In the genomic region with DNA sequence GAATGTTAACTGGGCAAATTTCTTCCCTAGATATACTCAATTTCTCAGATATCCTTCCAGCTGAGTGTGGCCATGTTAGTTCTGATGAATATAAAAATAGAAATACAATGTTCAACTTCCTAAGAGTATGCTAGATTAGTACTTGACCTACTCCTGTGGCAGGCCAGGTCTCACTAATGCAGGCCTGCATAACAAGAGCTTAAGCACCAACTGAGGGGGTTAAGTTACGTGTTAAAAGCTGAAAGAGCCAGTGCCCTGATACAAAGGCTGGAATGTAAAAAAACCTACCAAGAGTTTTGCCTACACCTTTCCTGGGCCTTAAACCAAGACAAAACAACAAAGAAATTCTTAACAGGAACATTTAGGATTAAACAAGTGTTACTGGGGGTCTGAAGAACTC, we compare ENCODE assay signal across 23 cellular contexts.
"Had no signal": no experiment of that assay in that cellular context is flagged by ENCODE, and none has a peak within 500 bp of the region (broad histone marks: within the 10 kb centered on the region; RNA-seq: fewer than 3 reads in every experiment).

No MANE protein-coding gene starts in this region.

- H3K36me3 ChIP-seq: adrenal gland had no signal

- H3K4me1 Mint-ChIP-seq: activated naive CD8-positive, alpha-beta T cell treated with anti-CD3 and anti-CD28 coated beads, Interleukin-2, amount 10 ng/mL, durations not matched to agents 7 days and 5 days had no signal

- H3K27me3 Mint-ChIP-seq: activated naive CD8-positive, alpha-beta T cell treated with anti-CD3 and anti-CD28 coated beads, Interleukin-2, amount 10 ng/mL, durations not matched to agents 7 days and 5 days had no signal

- H3K4me3 ChIP-seq: adrenal gland, PC-9 had no signal

- H2AFZ ChIP-seq: PC-9 had no signal

- H3K4me2 ChIP-seq: KMS-11, PC-9 had no signal

- ATAC-seq: activated CD8-positive, alpha-beta T cell treated with anti-CD3 and anti-CD28 coated beads, Interleukin-2, amount 10 ng/mL, durations not matched to agents 7 days and 5 days had no signal

- H3K36me3 Mint-ChIP-seq: activated naive CD8-positive, alpha-beta T cell treated with anti-CD3 and anti-CD28 coated beads, Interleukin-2, amount 10 ng/mL, durations not matched to agents 7 days and 5 days had no signal

- DNase-seq: activated CD4-positive, alpha-beta T cell treated with anti-CD3 and anti-CD28 coated beads for 48 hours; activated CD4-positive, alpha-beta T cell treated with anti-CD3 and anti-CD28 coated beads, Interleukin-2, amount 50 U/mL, for 4 hours; activated CD4-positive, CD25-positive, alpha-beta regulatory T cell treated with anti-CD3 and anti-CD28 coated beads, Interleukin-2, amount 50 U/mL, for 72 hours; activated CD8-positive, alpha-beta memory T cell treated with anti-CD3 and anti-CD28 coated beads, Interleukin-2, amount 50 U/mL, for 48 hours; activated CD8-positive, alpha-beta T cell treated with anti-CD3 and anti-CD28 coated beads, Interleukin-2, amount 10 ng/mL, durations not matched to agents 7 days and 5 days; activated naive CD4-positive, alpha-beta T cell treated with anti-CD3 and anti-CD28 coated beads, Interleukin-2, amount 50 U/mL, for 16 hours; activated naive CD8-positive, alpha-beta T cell treated with anti-CD3 and anti-CD28 coated beads, Interleukin-2, amount 10 ng/mL, durations not matched to agents 7 days and 5 days; activated T-cell treated with anti-CD3 and anti-CD28 coated beads, Interleukin-2, amount 50 U/mL, for 1 hour; adrenal gland; anterior cingulate cortex; caudate nucleus; NCI-H1092 treated with DMSO at 0.1 percent for 48 hours; NCI-H1417 treated with DMSO at 0.1 percent for 48 hours; NCI-H1694; NCI-H2029; NCI-H2107; NCI-H510A treated with DMSO at 0.1 percent for 48 hours; PC-9; SIG-M5; T-helper 2 cell; T1000 had no signal

- H3K4me3 Mint-ChIP-seq: activated CD8-positive, alpha-beta T cell treated with anti-CD3 and anti-CD28 coated beads, Interleukin-2, amount 10 ng/mL, durations not matched to agents 7 days and 5 days; activated naive CD8-positive, alpha-beta T cell treated with anti-CD3 and anti-CD28 coated beads, Interleukin-2, amount 10 ng/mL, durations not matched to agents 7 days and 5 days had no signal

- H3K9ac ChIP-seq: KMS-11 had no signal

- H3K9me3 ChIP-seq: adrenal gland had no signal

- H3K27ac ChIP-seq: adrenal gland, KMS-11, PC-9, VCaP had no signal

- H3K27ac Mint-ChIP-seq: activated CD8-positive, alpha-beta T cell treated with anti-CD3 and anti-CD28 coated beads, Interleukin-2, amount 10 ng/mL, durations not matched to agents 7 days and 5 days; activated naive CD8-positive, alpha-beta T cell treated with anti-CD3 and anti-CD28 coated beads, Interleukin-2, amount 10 ng/mL, durations not matched to agents 7 days and 5 days had no signal

- H3K4me1 ChIP-seq: adrenal gland had no signal

- H3K27me3 ChIP-seq: adrenal gland had no signal
